25 cellular contexts compared by ENCODE assay signal in genomic region chr3:51933471-51934138, GRCh38. TPM values are rescaled to one million over a fixed set of nuclear protein-coding genes. Genes with fewer than 3 reads are reported as not detected.
DNase-seq lines count a peak whose midpoint lies in the region; ATAC-seq, FAIRE-seq and TF ChIP-seq lines count a peak whose summit lies in the region.
"Had no signal": no experiment of that assay in that cellular context is flagged by ENCODE, and none has a peak within 500 bp of the region (broad histone marks: within the 10 kb centered on the region; RNA-seq: fewer than 3 reads in every experiment).

No MANE protein-coding gene starts in this region.

- no peak overlapping the region for H3K9ac ChIP-seq in H1 (replicated peaks in 1 of 4; ENCODE audit: extremely low read depth in 1 of 4, low read depth in 3 of 4, low read length in 3 of 4)

- 0 out of 2 replicates have a peak overlapping the region, but pooled peaks have one; percentile 2 for H4K8ac ChIP-seq in H1 (ENCODE audit: extremely low read depth, insufficient read depth, low read length)

- no peak overlapping the region for H3K4me2 ChIP-seq in H1 (ENCODE audit: insufficient read depth in 1 of 2, low read depth in 2 of 2, low read length in 2 of 2)

- H2BK120ac ChIP-seq in H1 (replicated peaks; ENCODE audit: low read depth, low read length) = no peak overlapping the region

- no peak overlapping the region for H3K27ac ChIP-seq in H1 (ENCODE audit: low read depth, low read length)
- no peak overlapping the region for H3K27ac ChIP-seq in aorta (ENCODE audit: low read depth in 1 of 2, low read length in 2 of 2)
- no peak overlapping the region for H3K27ac ChIP-seq in substantia nigra (ENCODE audit: low read depth, low read length, poor library complexity, severe bottlenecking)
- H3K27ac ChIP-seq: RWPE1 had no signal

- H3K4me3 ChIP-seq in H1 (ENCODE audit: extremely low read depth in 1 of 4, insufficient read depth in 2 of 4, low read depth in 3 of 4, low read length in 4 of 4) (no peak overlapping the region), aorta (ENCODE audit: low read length in 2 of 2) (no peak overlapping the region)

- TF ChIP-seq EP300 in H1 (IDR thresholded peaks at IDR 0.05; ENCODE audit: borderline replicate concordance in 1 of 2, low read depth in 2 of 2, low read length in 2 of 2) = no peak

- no peak overlapping the region for H2AK5ac ChIP-seq in H1 (ENCODE audit: low read depth, low read length)

- H3K9me3 ChIP-seq in H1 (ENCODE audit: insufficient read depth in 2 of 2, low read depth in 1 of 2, low read length in 1 of 2) (no peaks in the 10 kb centered on the region), aorta (ENCODE audit: control insufficient read depth, low read length) (no peaks in the 10 kb centered on the region)

- H3K18ac ChIP-seq in H1 (ENCODE audit: extremely low read depth, low read length) = no peak overlapping the region

- DNase-seq in activated CD8-positive, alpha-beta memory T cell treated with anti-CD3 and anti-CD28 coated beads, Interleukin-2, amount 50 U/mL, for 48 hours = peak; percentile 42
- DNase-seq in activated CD8-positive, alpha-beta memory T cell treated with anti-CD3 and anti-CD28 coated beads, Interleukin-2, amount 50 U/mL, for 4 hours = no peak
- peak in 1 of 2 experiments; percentile 20 for DNase-seq in H1 (ENCODE audit: low read depth in 1 of 2, low spot score in 2 of 2)
- DNase-seq in sciatic nerve (ENCODE audit: low spot score) = peak; percentile 44
- DNase-seq in aorta = peak; percentile 39 to 53
- no peak for DNase-seq in substantia nigra (lab: John Stamatoyannopoulos, UW)
- DNase-seq: 8988T; C1 segment of cervical spinal cord; DMS53; GDM1; HFFc6; KBM-7; NCI-H1092; NCI-H1436; NCI-H187 treated with DMSO at 0.1 percent for 48 hours; NCI-H510A; NCI-H748 treated with DMSO at 0.1 percent for 48 hours; NK-92 treated with Interleukin-12 subunit alpha and Interleukin-12 subunit beta, amount 100 ng/mL, for 24 hours had no signal

- no peak overlapping the region for H2AFZ ChIP-seq in H1 (ENCODE audit: low read length)

- no peak overlapping the region for H2BK15ac ChIP-seq in H1 (ENCODE audit: low read length)

- TF ChIP-seq RAD21 in H1 (IDR thresholded peaks at IDR 0.05 in 1 of 2, conservative IDR thresholded peaks at IDR 0.05 in 1 of 2; ENCODE audit: low read depth in 2 of 2, low read length in 2 of 2) = no peak

- peaks cover 26 to 47% (median 43%) of the 10 kb centered on the region in 4 experiments for H3K36me3 ChIP-seq in H1 (ENCODE audit: control insufficient read depth in 2 of 4, insufficient read depth in 4 of 4, low read length in 3 of 4)
- peaks cover 0 to 12% of the 10 kb centered on the region in 2 donors for H3K36me3 ChIP-seq in aorta (ENCODE audit: control insufficient read depth in 1 of 2, insufficient read depth in 2 of 2, low read length in 1 of 2)

- POLR2A ChIA-PET in H1 (lab: Charles Lee; ENCODE audit: partially characterized antibody) = interaction anchor here (0.6 to 1.6 kb wide), 3 partner anchors 8 to 137 kb away, joined by 3 to 9 read pairs (median 3); partner anchors contain the start of genes PARP3 and RRP9

- H2BK5ac ChIP-seq in H1 (ENCODE audit: low read depth, low read length) = no peak overlapping the region

- no peak overlapping the region for H4K91ac ChIP-seq in H1 (replicated peaks; ENCODE audit: insufficient read length, low read length)

- no peaks in the 10 kb centered on the region for H3K27me3 ChIP-seq in H1 (replicated peaks in 1 of 4; ENCODE audit: control insufficient read depth in 3 of 4, extremely low read depth in 1 of 4, insufficient read depth in 3 of 4, low read length in 3 of 4)
- H3K27me3 ChIP-seq in aorta (ENCODE audit: control insufficient read depth in 1 of 2, insufficient read depth in 2 of 2, low read length in 1 of 2) = no peaks in the 10 kb centered on the region

- H3K14ac ChIP-seq in H1 (ENCODE audit: insufficient read length) = no peak overlapping the region

- H3K23ac ChIP-seq in H1 (ENCODE audit: insufficient read length) = no peak overlapping the region

- no peak overlapping the region for H4K5ac ChIP-seq in H1 (ENCODE audit: insufficient read length, low read depth, low read length)

- 93% methylated on average over 11 of the region's 13 CpGs; no CpG with 5 or more reads in 1 of the 2 experiments for WGBS in H1 (ENCODE audit: extremely low coverage in 1 of 2, insufficient coverage in 1 of 2, insufficient read length in 1 of 2, insufficient replicate concordance in 2 of 2, low coverage in 1 of 2, low lambda C conversion rate in 2 of 2, missing lambda C conversion rate in 1 of 2), 2 experiments
- WGBS in aorta, 2 donors = 93 to 96% methylated on average over 13 of the region's 13 CpGs

- TF ChIP-seq POLR2A in H1 (IDR thresholded peaks at IDR 0.05; ENCODE audit: control extremely low read depth in 1 of 2, low read depth in 2 of 2, low read length in 2 of 2) = no peak

- no peaks in the 10 kb centered on the region for H3K23me2 ChIP-seq in H1 (ENCODE audit: low read depth, low read length)

- CTCF ChIA-PET in H1 (lab: Charles Lee; ENCODE audit: partially characterized antibody) = interaction anchor here (1.0 to 1.8 kb wide), 6 partner anchors 8 to 113 kb away, joined by 3 to 8 read pairs (median 4); partner anchors contain the start of gene RRP9

- peaks cover 0 to 23% of the 10 kb centered on the region in 2 experiments for H4K20me1 ChIP-seq in H1 (replicated peaks in 1 of 2; ENCODE audit: control insufficient read depth in 1 of 2, insufficient read depth in 2 of 2, low read length in 2 of 2)

- H2BK12ac ChIP-seq in H1 (ENCODE audit: low read depth, low read length) = no peak overlapping the region

- FAIRE-seq in H1 (lab: Jason Lieb, UNC) = no peak
- FAIRE-seq: GM18507, H54, HepG2 had no signal

- TF ChIP-seq CTCF in H1 (IDR thresholded peaks at IDR 0.05; ENCODE audit: control extremely low read depth in 1 of 3, insufficient read depth in 1 of 3, low read depth in 1 of 3, low read length in 3 of 3) = no peak

- intact Hi-C loops in sciatic nerve (cut with DNase I) = no loop called here
- intact Hi-C loops in aorta (cut with DNase I) = no loop called here

- no peaks in the 10 kb centered on the region for H3K4me1 ChIP-seq in H1 (replicated peaks in 1 of 4; ENCODE audit: control insufficient read depth in 3 of 4, insufficient read depth in 4 of 4, low read length in 3 of 4)
- H3K4me1 ChIP-seq in aorta (ENCODE audit: control insufficient read depth in 1 of 2, insufficient read depth in 2 of 2, low read length in 2 of 2) = no peaks in the 10 kb centered on the region

- H3K79me1 ChIP-seq in H1 (ENCODE audit: low read depth, low read length) = peaks cover 2% of the 10 kb centered on the region

- no peak overlapping the region for H2BK20ac ChIP-seq in H1 (ENCODE audit: low read length)

- H3K4ac ChIP-seq in H1 (replicated peaks; ENCODE audit: insufficient read length, low read depth, low read length) = no peak overlapping the region

- H3K56ac ChIP-seq in H1 (replicated peaks; ENCODE audit: insufficient read length, low read depth, low read length) = no peak overlapping the region

- peaks cover 0 to 3% of the 10 kb centered on the region in 2 experiments; a peak in 2 of 4 replicates for H3K79me2 ChIP-seq in H1 (ENCODE audit: control insufficient read depth in 1 of 2, insufficient read depth in 2 of 2, low read length in 2 of 2)

- ATAC-seq in sciatic nerve (no peak), aorta (ENCODE audit: low FRiP score) (no peak), GM21825 (IDR thresholded peaks at IDR 0.05; ENCODE audit: unreplicated experiment) (no peak)
- ATAC-seq: CD8-positive, alpha-beta T cell; HepG2; SK-N-SH treated with all-trans-retinoic acid at 6 μM for 48 hours had no signal

RNA-seq across cellular contexts. Expression of gene RRP9, which starts 8.1 kb away (rescaled TPM):
- 55.6 TPM in 2 replicates for total RNA-seq in H1 (2021; fragmentation: NEBNext Ultra II Directional; extraction: Animal tissue kit (Norgen Biotek cat#: 25700))
- polyA plus RNA-seq in H1 (2011; rRNA removed) = 68.9 and 81.8 TPM in 2 replicates
- 59.0 TPM for polyA plus RNA-seq in H1 (2011; cell fraction: cytosol; rRNA removed)
- polyA plus RNA-seq in H1 (2011; cell fraction: nucleus; rRNA removed) = 86.8 TPM
- 46.0 to 61.5 TPM (median 59.8 TPM) in 4 replicates for polyA plus RNA-seq in H1 (2012, experiment 1 of 2)
- 72.4 TPM for polyA plus RNA-seq in H1 (2012, experiment 2 of 2)
- 27.6 TPM for polyA plus RNA-seq in H1 (2013, experiment 1 of 2)
- 26.9 TPM for polyA plus RNA-seq in H1 (2013, experiment 2 of 2)
- polyA minus RNA-seq in H1 (2011; rRNA and poly(A)+ RNA removed) = 24.7 and 27.2 TPM in 2 replicates
- polyA minus RNA-seq in H1 (2011; cell fraction: cytosol; rRNA and poly(A)+ RNA removed) = 24.2 TPM
- polyA minus RNA-seq in H1 (2011; cell fraction: nucleus; rRNA and poly(A)+ RNA removed) = 10.5 TPM
- total RNA-seq in sciatic nerve = 12.9 TPM
- total RNA-seq in aorta = 10 to 100 TPM in 1 of 2 donors, 1 to 10 TPM in 1; 9.3 to 11.4 TPM
- polyA plus RNA-seq in aorta = 10 to 100 TPM in 1 of 2 donors, 1 to 10 TPM in 1; 5.0 to 11.0 TPM

RNA-seq across cellular contexts. Expression of gene PARP3, which starts 8.6 kb away (rescaled TPM):
- total RNA-seq in H1 (2021; fragmentation: NEBNext Ultra II Directional; extraction: Animal tissue kit (Norgen Biotek cat#: 25700)) = 1.1 and 1.3 TPM in 2 replicates
- polyA plus RNA-seq in H1 (2011; rRNA removed) (1.6 and 2.1 TPM in 2 replicates), aorta (10 to 100 TPM; 11.0 to 35.0 TPM)
- polyA plus RNA-seq in H1 (2011; cell fraction: cytosol; rRNA removed) = 2.0 TPM
- 6.3 TPM for polyA plus RNA-seq in H1 (2011; cell fraction: nucleus; rRNA removed)
- polyA plus RNA-seq in H1 (2012, experiment 1 of 2) = 0.95 to 2.4 TPM (median 1.3 TPM) in 4 replicates
- polyA plus RNA-seq in H1 (2012, experiment 2 of 2) = 0.91 TPM
- 1.6 TPM for polyA plus RNA-seq in H1 (2013, experiment 1 of 2)
- polyA plus RNA-seq in H1 (2013, experiment 2 of 2) = 0.75 TPM
- 0.60 and 0.98 TPM in 2 replicates for polyA minus RNA-seq in H1 (2011; rRNA and poly(A)+ RNA removed)
- polyA minus RNA-seq in H1 (2011; cell fraction: cytosol; rRNA and poly(A)+ RNA removed) = 2.1 TPM
- 1.6 TPM for polyA minus RNA-seq in H1 (2011; cell fraction: nucleus; rRNA and poly(A)+ RNA removed)
- total RNA-seq in sciatic nerve (18.0 TPM), aorta (10 to 100 TPM; 11.6 to 18.1 TPM)

RNA-seq across cellular contexts. Expression of gene GPR62, which starts 21.6 kb away (rescaled TPM):
- total RNA-seq in H1 (2021; fragmentation: NEBNext Ultra II Directional; extraction: Animal tissue kit (Norgen Biotek cat#: 25700)) = 0.19 and 0.22 TPM in 2 replicates
- 0.29 and 0.36 TPM in 2 replicates for polyA plus RNA-seq in H1 (2011; rRNA removed)
- polyA plus RNA-seq in H1 (2011; cell fraction: cytosol; rRNA removed) = 0.37 TPM
- 0.51 TPM for polyA plus RNA-seq in H1 (2011; cell fraction: nucleus; rRNA removed)
- polyA plus RNA-seq in H1 (2012, experiment 1 of 2) = 0.32 to 0.67 TPM (median 0.48 TPM) in 4 replicates
- 0.25 TPM for polyA plus RNA-seq in H1 (2012, experiment 2 of 2)
- polyA plus RNA-seq in H1 (2013, experiment 1 of 2) = 0.28 TPM
- 0.22 TPM for polyA plus RNA-seq in H1 (2013, experiment 2 of 2)
- polyA minus RNA-seq in H1 (2011; rRNA and poly(A)+ RNA removed) = 0.07 and 0.35 TPM in 2 replicates
- polyA minus RNA-seq in H1 (2011; cell fraction: cytosol; rRNA and poly(A)+ RNA removed) = 0.51 TPM
- 1.00 TPM for polyA minus RNA-seq in H1 (2011; cell fraction: nucleus; rRNA and poly(A)+ RNA removed)
- total RNA-seq in sciatic nerve = 0.13 TPM
- not detected for total RNA-seq in aorta
- polyA plus RNA-seq in aorta = under 1 TPM in 1 of 2 donors, not detected in 1; 0.15 TPM
- total RNA-seq: CD8-positive, alpha-beta T cell; HepG2 had no signal
- polyA plus RNA-seq: HepG2 had no signal

RNA-seq across cellular contexts. Expression of gene IQCF1, which starts 30.5 kb away (rescaled TPM):
- not detected in 2 replicates for total RNA-seq in H1 (2021; fragmentation: NEBNext Ultra II Directional; extraction: Animal tissue kit (Norgen Biotek cat#: 25700))
- polyA plus RNA-seq in H1 (2011; rRNA removed) = not detected in 2 replicates
- not detected for polyA plus RNA-seq in H1 (2011; cell fraction: cytosol; rRNA removed)
- not detected for polyA plus RNA-seq in H1 (2011; cell fraction: nucleus; rRNA removed)
- polyA plus RNA-seq in H1 (2012, experiment 1 of 2) = not detected in 4 replicates
- polyA plus RNA-seq in H1 (2012, experiment 2 of 2) = not detected
- not detected for polyA plus RNA-seq in H1 (2013, experiment 1 of 2)
- polyA plus RNA-seq in H1 (2013, experiment 2 of 2) = not detected
- not detected in 2 replicates for polyA minus RNA-seq in H1 (2011; rRNA and poly(A)+ RNA removed)
- polyA minus RNA-seq in H1 (2011; cell fraction: cytosol; rRNA and poly(A)+ RNA removed) = not detected
- not detected for polyA minus RNA-seq in H1 (2011; cell fraction: nucleus; rRNA and poly(A)+ RNA removed)
- total RNA-seq in sciatic nerve = not detected
- total RNA-seq in aorta = not detected
- polyA plus RNA-seq in aorta = not detected
- total RNA-seq: CD8-positive, alpha-beta T cell; HepG2; HFFc6 had no signal
- polyA plus RNA-seq: HepG2 had no signal

RNA-seq across cellular contexts. Expression of gene PCBP4, which starts 33.6 kb away (rescaled TPM):
- 16.4 and 19.6 TPM in 2 replicates for total RNA-seq in H1 (2021; fragmentation: NEBNext Ultra II Directional; extraction: Animal tissue kit (Norgen Biotek cat#: 25700))
- polyA plus RNA-seq in H1 (2011; rRNA removed) (34.1 and 51.2 TPM in 2 replicates), aorta (100 to 1,000 TPM in 1 of 2 donors, 10 to 100 TPM in 1; 29.4 to 124 TPM)
- polyA plus RNA-seq in H1 (2011; cell fraction: cytosol; rRNA removed) = 41.2 TPM
- 89.0 TPM for polyA plus RNA-seq in H1 (2011; cell fraction: nucleus; rRNA removed)
- polyA plus RNA-seq in H1 (2012, experiment 1 of 2) = 15.1 to 28.4 TPM (median 24.5 TPM) in 4 replicates
- 20.6 TPM for polyA plus RNA-seq in H1 (2012, experiment 2 of 2)
- polyA plus RNA-seq in H1 (2013, experiment 1 of 2) = 12.3 TPM
- polyA plus RNA-seq in H1 (2013, experiment 2 of 2) = 12.9 TPM
- polyA minus RNA-seq in H1 (2011; rRNA and poly(A)+ RNA removed) = 12.4 and 14.2 TPM in 2 replicates
- polyA minus RNA-seq in H1 (2011; cell fraction: cytosol; rRNA and poly(A)+ RNA removed) = 13.5 TPM
- polyA minus RNA-seq in H1 (2011; cell fraction: nucleus; rRNA and poly(A)+ RNA removed) = 15.1 TPM
- total RNA-seq in sciatic nerve (145 TPM), aorta (10 to 100 TPM; 58.1 to 63.7 TPM)

Comparison
In these comparisons a context has a peak if more than half of its experiments do, and no peak if none do; other contexts are left out.
1. DNase-seq: peak in activated CD8-positive, alpha-beta memory T cell treated with anti-CD3 and anti-CD28 coated beads, Interleukin-2, amount 50 U/mL, for 48 hours (single experiment), sciatic nerve (single experiment) and aorta (2 of 2); none in activated CD8-positive, alpha-beta memory T cell treated with anti-CD3 and anti-CD28 coated beads, Interleukin-2, amount 50 U/mL, for 4 hours (single experiment) and substantia nigra (0 of 49).